7 cellular contexts compared by ENCODE assay signal in genomic region chr1:241847796-241848668, GRCh38. TPM values are rescaled to one million over a fixed set of nuclear protein-coding genes. Genes with fewer than 3 reads are reported as not detected.
DNase-seq lines count a peak whose midpoint lies in the region; ATAC-seq and TF ChIP-seq lines count a peak whose summit lies in the region.

EXO1 (plus strand) TSS chr1:241848204; CDS start chr1:241850426, 2,222 bp downstream.

- H3K36me3 ChIP-seq in ascending aorta: no peaks in the 10 kb centered on the region

- intact Hi-C loops in ascending aorta (cut with DNase I): loop anchor here (1.0 to 5.0 kb wide), 2 partner anchors 206 to 329 kb away; partner anchors contain the start of genes CHML, FH and OPN3

- no peaks in the 10 kb centered on the region for H3K27me3 Mint-ChIP-seq in T-helper 2 cell treated with Interferon-gamma antibody and Interleukin-4, amounts not matched to agents 5 μg/mL and 100 μg/mL, for 36 hours (ENCODE audit: low read depth)

- H3K4me3 Mint-ChIP-seq in T-helper 2 cell treated with Interferon-gamma antibody and Interleukin-4, amounts not matched to agents 5 μg/mL and 100 μg/mL, for 36 hours: peak within 1 kb of the TSS; percentile 95

- peak within 1 kb of the TSS; percentile 89 to 94 for H3K4me3 ChIP-seq in ascending aorta

- peaks cover 27% of the 10 kb centered on the region for H3K4me1 Mint-ChIP-seq in T-helper 2 cell treated with Interferon-gamma antibody and Interleukin-4, amounts not matched to agents 5 μg/mL and 100 μg/mL, for 36 hours (ENCODE audit: low read depth)

- H3K36me3 Mint-ChIP-seq in T-helper 2 cell treated with Interferon-gamma antibody and Interleukin-4, amounts not matched to agents 5 μg/mL and 100 μg/mL, for 36 hours (ENCODE audit: low read depth): peaks cover 17% of the 10 kb centered on the region

- no peaks in the 10 kb centered on the region for H3K9me3 Mint-ChIP-seq in T-helper 2 cell treated with Interferon-gamma antibody and Interleukin-4, amounts not matched to agents 5 μg/mL and 100 μg/mL, for 36 hours

- peak within 1 kb of the TSS; percentile 97 to 99 for H3K27ac ChIP-seq in ascending aorta

- H3K9me3 ChIP-seq in ascending aorta: no peaks in the 10 kb centered on the region

- peak; percentile 95 for ATAC-seq in GM18502 (IDR thresholded peaks at IDR 0.05; ENCODE audit: poor library complexity, unreplicated experiment)
- ATAC-seq in HG02943 (IDR thresholded peaks at IDR 0.05; ENCODE audit: low read depth, unreplicated experiment): peak; percentile 97

- peak; percentile 86 to 89 for DNase-seq in NCI-H1930 (lab: John Stamatoyannopoulos, UW)
- DNase-seq in T-helper 2 cell treated with Interferon-gamma antibody and Interleukin-4, amounts not matched to agents 5 μg/mL and 100 μg/mL, for 36 hours (ENCODE audit: low spot score): peak; percentile 89
- peak; percentile 31 to 92 for DNase-seq in ascending aorta (ENCODE audit: low spot score in 2 of 2)
- DNase-seq in hepatic stellate cell (ENCODE audit: low spot score): peak; percentile 94
- DNase-seq in renal cortical epithelial cell (ENCODE audit: low read depth): peak; percentile 83

- TF ChIP-seq CTCF in ascending aorta (IDR thresholded peaks at IDR 0.05): peak in 2 of 3 experiments; percentile 7 to 18

- H3K27me3 ChIP-seq in ascending aorta: no peaks in the 10 kb centered on the region

- H3K27ac Mint-ChIP-seq in T-helper 2 cell treated with Interferon-gamma antibody and Interleukin-4, amounts not matched to agents 5 μg/mL and 100 μg/mL, for 36 hours: peak within 1 kb of the TSS; percentile 98

- peaks cover 0 to 8% of the 10 kb centered on the region in 2 donors for H3K4me1 ChIP-seq in ascending aorta

RNA-seq across cellular contexts. Expression of gene EXO1, which starts in this region (rescaled TPM):
- total RNA-seq in ascending aorta (not detected), renal cortical epithelial cell (1.8 and 7.5 TPM in 2 replicates)

Comparison
In these comparisons a context has a peak if more than half of its experiments do, and no peak if none do; other contexts are left out.
1. Peak in every context shown above with its lines: DNase-seq, ATAC-seq, H3K4me3 ChIP-seq and H3K27ac ChIP-seq.
2. Peak in DNase-seq, H3K4me3 ChIP-seq and H3K27ac ChIP-seq in ascending aorta; RNA of the gene not detected or under 1 TPM.